ENCODE assay signal across 11 cellular contexts in genomic region chr17:63039342-63039741, GRCh38.
DNase-seq lines count a peak whose midpoint lies in the region; ATAC-seq lines count a peak whose summit lies in the region.
"Had no signal": no experiment of that assay in that cellular context is flagged by ENCODE, and none has a peak within 500 bp of the region (broad histone marks: within the 10 kb centered on the region; RNA-seq: fewer than 3 reads in every experiment).

No MANE protein-coding gene starts in this region.

- CTCF ChIA-PET in activated naive CD4-positive, alpha-beta T cell treated with anti-CD3 and anti-CD28 coated beads for 36 hours (lab: Charles Lee), result no interaction called here
- CTCF ChIA-PET in activated naive CD4-positive, alpha-beta T cell treated with anti-CD3 and anti-CD28 coated beads, Interleukin-2, amount 10 ng/mL, durations not matched to agents 7 days and 5 days (lab: Charles Lee), result no interaction called here

- H3K4me3 Mint-ChIP-seq in activated naive CD4-positive, alpha-beta T cell treated with anti-CD3 and anti-CD28 coated beads for 36 hours, result peak overlapping the region; percentile 22
- no peak overlapping the region for H3K4me3 Mint-ChIP-seq in activated naive CD4-positive, alpha-beta T cell treated with anti-CD3 and anti-CD28 coated beads, Interleukin-2, amount 10 ng/mL, durations not matched to agents 7 days and 5 days
- H3K4me3 Mint-ChIP-seq: B cell had no signal

- no peak for DNase-seq in activated naive CD4-positive, alpha-beta T cell treated with anti-CD3 and anti-CD28 coated beads for 36 hours
- DNase-seq in activated naive CD4-positive, alpha-beta T cell treated with anti-CD3 and anti-CD28 coated beads, Interleukin-2, amount 10 ng/mL, durations not matched to agents 7 days and 5 days, result no peak
- DNase-seq in NCI-H69 (lab: John Stamatoyannopoulos, UW) (peak; percentile 12), epithelial cell of prostate (ENCODE audit: low read depth, low spot score) (no peak), Right ventricle myocardium superior (no peak)
- DNase-seq in activated T-cell treated with anti-CD3 and anti-CD28 coated beads, Interleukin-2, amount 50 U/mL, for 1 hour, result no peak
- DNase-seq in activated CD4-positive, alpha-beta T cell treated with anti-CD3 and anti-CD28 coated beads for 4 hours, result no peak
- DNase-seq: effector CD4-positive, alpha-beta T cell; tibial artery had no signal

- no peaks in the 10 kb centered on the region for H3K27me3 ChIP-seq in skeletal muscle satellite cell (ENCODE audit: control insufficient read depth, insufficient read depth, low read length)
- H3K27me3 ChIP-seq: tibial artery had no signal

- H3K4me1 Mint-ChIP-seq in activated naive CD4-positive, alpha-beta T cell treated with anti-CD3 and anti-CD28 coated beads for 36 hours (ENCODE audit: low read depth), result peaks cover 22% of the 10 kb centered on the region
- H3K4me1 Mint-ChIP-seq in activated naive CD4-positive, alpha-beta T cell treated with anti-CD3 and anti-CD28 coated beads, Interleukin-2, amount 10 ng/mL, durations not matched to agents 7 days and 5 days, result no peaks in the 10 kb centered on the region

- no peak overlapping the region for H3K27ac Mint-ChIP-seq in activated naive CD4-positive, alpha-beta T cell treated with anti-CD3 and anti-CD28 coated beads for 36 hours
- H3K27ac Mint-ChIP-seq in activated naive CD4-positive, alpha-beta T cell treated with anti-CD3 and anti-CD28 coated beads, Interleukin-2, amount 10 ng/mL, durations not matched to agents 7 days and 5 days, result no peak overlapping the region
- H3K27ac Mint-ChIP-seq: B cell had no signal

- no peaks in the 10 kb centered on the region for H3K36me3 Mint-ChIP-seq in activated naive CD4-positive, alpha-beta T cell treated with anti-CD3 and anti-CD28 coated beads for 36 hours (ENCODE audit: low read depth)
- H3K36me3 Mint-ChIP-seq in activated naive CD4-positive, alpha-beta T cell treated with anti-CD3 and anti-CD28 coated beads, Interleukin-2, amount 10 ng/mL, durations not matched to agents 7 days and 5 days, result no peaks in the 10 kb centered on the region

- H3K27me3 Mint-ChIP-seq in activated naive CD4-positive, alpha-beta T cell treated with anti-CD3 and anti-CD28 coated beads for 36 hours (ENCODE audit: low read depth), result peaks cover 2% of the 10 kb centered on the region
- H3K27me3 Mint-ChIP-seq in activated naive CD4-positive, alpha-beta T cell treated with anti-CD3 and anti-CD28 coated beads, Interleukin-2, amount 10 ng/mL, durations not matched to agents 7 days and 5 days, result no peaks in the 10 kb centered on the region

- H3K4me3 ChIP-seq in skeletal muscle satellite cell (ENCODE audit: low read length), result no peak overlapping the region
- H3K4me3 ChIP-seq: tibial artery had no signal

- peak overlapping the region; percentile 49 for H3K4me2 ChIP-seq in skeletal muscle satellite cell (ENCODE audit: low read length)

- intact Hi-C loops in activated naive CD4-positive, alpha-beta T cell treated with anti-CD3 and anti-CD28 coated beads for 36 hours (cut with micrococcal nuclease), result no loop called here
- intact Hi-C loops in Right ventricle myocardium superior (cut with DNase I), result no loop called here

- peaks cover 43% of the 10 kb centered on the region for H3K4me1 ChIP-seq in skeletal muscle satellite cell (ENCODE audit: control insufficient read depth, insufficient read depth, low read length)

- H3K9me3 Mint-ChIP-seq in activated naive CD4-positive, alpha-beta T cell treated with anti-CD3 and anti-CD28 coated beads for 36 hours, result no peaks in the 10 kb centered on the region
- no peaks in the 10 kb centered on the region for H3K9me3 Mint-ChIP-seq in activated naive CD4-positive, alpha-beta T cell treated with anti-CD3 and anti-CD28 coated beads, Interleukin-2, amount 10 ng/mL, durations not matched to agents 7 days and 5 days

- no peaks in the 10 kb centered on the region for H3K36me3 ChIP-seq in skeletal muscle satellite cell (ENCODE audit: insufficient read depth, low read length)
- H3K36me3 ChIP-seq: tibial artery had no signal

- H3K9ac ChIP-seq in skeletal muscle satellite cell (ENCODE audit: low read depth, low read length), result no peak overlapping the region

- no peak for ATAC-seq in Right ventricle myocardium superior (ENCODE audit: poor library complexity)

- peak overlapping the region; percentile 55 for H3K27ac ChIP-seq in epithelial cell of prostate
- H3K27ac ChIP-seq: tibial artery had no signal

- H3K9me3 ChIP-seq in skeletal muscle satellite cell (replicated peaks; ENCODE audit: low read length), result no peaks in the 10 kb centered on the region
- H3K9me3 ChIP-seq: tibial artery had no signal
